ENCODE assay signal across 1 cellular context in genomic region chr9:125246261-125246667, GRCh38.
TF ChIP-seq lines count a peak whose summit lies in the region.

No MANE protein-coding gene starts in this region.

TF ChIP-seq in HCT116, 20 proteins besides CTCF, POLR2A, EP300 and RAD21:
- TF ChIP-seq CBX3 (IDR thresholded peaks at IDR 0.05; ENCODE audit: low read depth): no peak
- TF ChIP-seq FOSL1 (IDR thresholded peaks at IDR 0.05; ENCODE audit: low read depth): no peak
- TF ChIP-seq SP1 (IDR thresholded peaks at IDR 0.05; ENCODE audit: low read depth): no peak
- TF ChIP-seq CEBPB (IDR thresholded peaks at IDR 0.05; ENCODE audit: low read depth): no peak
- TF ChIP-seq, protein P1, sequence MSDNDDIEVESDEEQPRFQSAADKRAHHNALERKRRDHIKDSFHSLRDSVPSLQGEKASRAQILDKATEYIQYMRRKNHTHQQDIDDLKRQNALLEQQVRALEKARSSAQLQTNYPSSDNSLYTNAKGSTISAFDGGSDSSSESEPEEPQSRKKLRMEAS (IDR thresholded peaks at IDR 0.05): no peak
- TF ChIP-seq REST (IDR thresholded peaks at IDR 0.05; ENCODE audit: low read depth): no peak
- TF ChIP-seq ZNF274 (IDR thresholded peaks at IDR 0.05; ENCODE audit: low read depth, low read length): no peak
- TF ChIP-seq, protein P2, sequence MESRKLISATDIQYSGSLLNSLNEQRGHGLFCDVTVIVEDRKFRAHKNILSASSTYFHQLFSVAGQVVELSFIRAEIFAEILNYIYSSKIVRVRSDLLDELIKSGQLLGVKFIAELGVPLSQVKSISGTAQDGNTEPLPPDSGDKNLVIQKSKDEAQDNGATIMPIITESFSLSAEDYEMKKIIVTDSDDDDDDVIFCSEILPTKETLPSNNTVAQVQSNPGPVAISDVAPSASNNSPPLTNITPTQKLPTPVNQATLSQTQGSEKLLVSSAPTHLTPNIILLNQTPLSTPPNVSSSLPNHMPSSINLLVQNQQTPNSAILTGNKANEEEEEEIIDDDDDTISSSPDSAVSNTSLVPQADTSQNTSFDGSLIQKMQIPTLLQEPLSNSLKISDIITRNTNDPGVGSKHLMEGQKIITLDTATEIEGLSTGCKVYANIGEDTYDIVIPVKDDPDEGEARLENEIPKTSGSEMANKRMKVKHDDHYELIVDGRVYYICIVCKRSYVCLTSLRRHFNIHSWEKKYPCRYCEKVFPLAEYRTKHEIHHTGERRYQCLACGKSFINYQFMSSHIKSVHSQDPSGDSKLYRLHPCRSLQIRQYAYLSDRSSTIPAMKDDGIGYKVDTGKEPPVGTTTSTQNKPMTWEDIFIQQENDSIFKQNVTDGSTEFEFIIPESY (IDR thresholded peaks at IDR 0.05; ENCODE audit: extremely low read depth, insufficient replicate concordance, low read length): no peak
- no peak for TF ChIP-seq ZFX (IDR thresholded peaks at IDR 0.05)
- no peak for TF ChIP-seq JUND (IDR thresholded peaks at IDR 0.05)
- no peak for TF ChIP-seq TCF7L2 (IDR thresholded peaks at IDR 0.05; ENCODE audit: borderline replicate concordance, extremely low read depth, insufficient read depth, insufficient read length)
- TF ChIP-seq SIN3A (IDR thresholded peaks at IDR 0.05; ENCODE audit: low read depth): no peak
- TF ChIP-seq SRF (IDR thresholded peaks at IDR 0.05; ENCODE audit: low read depth): no peak
- TF ChIP-seq POLR2AphosphoS5 (IDR thresholded peaks at IDR 0.05; ENCODE audit: low read depth, low read length): no peak
